In genomic region chr16:57758331-57759117, GRCh38 we compare ENCODE assay signal across 22 cellular contexts. TPM values are rescaled to one million over a fixed set of nuclear protein-coding genes. Genes with fewer than 3 reads are reported as not detected.
DNase-seq lines count a peak whose midpoint lies in the region; ATAC-seq, FAIRE-seq and TF ChIP-seq lines count a peak whose summit lies in the region.
"Had no signal": no experiment of that assay in that cellular context is flagged by ENCODE, and none has a peak within 500 bp of the region (broad histone marks: within the 10 kb centered on the region; RNA-seq: fewer than 3 reads in every experiment).

No MANE protein-coding gene starts in this region.

- H3K4me2 ChIP-seq in K562 (ENCODE audit: insufficient read depth, low read length): no peak overlapping the region
- no peak overlapping the region for H3K4me2 ChIP-seq in trophoblast cell (ENCODE audit: low read length)

- POLR2A ChIA-PET in K562 (lab: Yijun Ruan, JAX): interaction anchor here (0.6 kb wide), 2 partner anchors 194 to 339 kb away, joined by 3 read pairs; no protein-coding TSS in a partner anchor

- no peak for ATAC-seq in K562
- no peak for ATAC-seq in activated CD4-positive, CD25-positive, alpha-beta regulatory T cell treated with anti-CD3 and anti-CD28 coated beads, Interleukin-2, amount 50 U/mL, for 24 hours
- no peak for ATAC-seq in HG03565 (IDR thresholded peaks at IDR 0.05; ENCODE audit: unreplicated experiment)
- ATAC-seq: activated naive CD4-positive, alpha-beta T cell treated with anti-CD3 and anti-CD28 coated beads, Interleukin-2, amount 50 U/mL, for 72 hours; activated T-cell treated with anti-CD3 and anti-CD28 coated beads, Interleukin-2, amount 50 U/mL, for 72 hours; stimulated activated naive CD8-positive, alpha-beta T cell treated with anti-CD3 and anti-CD28 coated beads, Interleukin-15, Interleukin-2, amounts not matched to agents 100 U/mL and 50 U/mL, for 24 hours had no signal

- TF ChIP-seq POLR2A in K562 (conservative IDR thresholded peaks at IDR 0.05): no peak

- no peak overlapping the region for H3K14ac ChIP-seq in trophoblast cell (ENCODE audit: low read length)

- intact Hi-C loops in K562 (cut with micrococcal nuclease): no loop called here

- peak overlapping the region; percentile 18 for H3K9ac ChIP-seq in NT2/D1 (ENCODE audit: insufficient read length, low read depth)
- H3K9ac ChIP-seq in K562 (ENCODE audit: insufficient read depth in 1 of 2, low read depth in 2 of 2, low read length in 2 of 2): peak overlapping the region in 1 of 2 experiments; percentile 65; a peak in 1 of 4 replicates
- H3K9ac ChIP-seq in trophoblast cell (ENCODE audit: low read length): no peak overlapping the region

- peaks cover 91% of the 10 kb centered on the region for H3K36me3 ChIP-seq in NT2/D1 (ENCODE audit: insufficient read depth, insufficient read length, low read length)
- peaks cover 85% of the 10 kb centered on the region; the same call in 2 of the 3 replicates for H3K36me3 ChIP-seq in K562 (ENCODE audit: control insufficient read depth, insufficient read depth, low read length)
- H3K36me3 ChIP-seq in right atrium auricular region: peaks cover 45% of the 10 kb centered on the region
- H3K36me3 ChIP-seq in trophoblast cell (ENCODE audit: control insufficient read depth in 1 of 2, insufficient read depth in 2 of 2, low read length in 2 of 2): peaks cover 55 to 69% of the 10 kb centered on the region in 2 experiments
- H3K36me3 ChIP-seq in HAP-1 (replicated peaks): peaks cover 16% of the 10 kb centered on the region
- H3K36me3 ChIP-seq: prostate gland, transverse colon had no signal

- H2BK12ac ChIP-seq in trophoblast cell (ENCODE audit: low read length): peak overlapping the region; percentile 17

- peak overlapping the region; percentile 19 for H2BK120ac ChIP-seq in trophoblast cell (ENCODE audit: insufficient read depth, low read length, poor library complexity)

- no peaks in the 10 kb centered on the region for H3K27me3 ChIP-seq in NT2/D1 (ENCODE audit: insufficient read depth, insufficient read length)
- H3K27me3 ChIP-seq in K562 (ENCODE audit: control insufficient read depth in 2 of 2, insufficient read depth in 2 of 2, low read length in 2 of 2): no peaks in the 10 kb centered on the region
- H3K27me3 ChIP-seq in right atrium auricular region: no peaks in the 10 kb centered on the region
- H3K27me3 ChIP-seq in trophoblast cell (ENCODE audit: insufficient read depth, low read length): no peaks in the 10 kb centered on the region
- no peaks in the 10 kb centered on the region for H3K27me3 ChIP-seq in HAP-1 (ENCODE audit: low read depth)
- H3K27me3 ChIP-seq: transverse colon had no signal

- H2BK5ac ChIP-seq in trophoblast cell (ENCODE audit: low read depth, low read length, poor library complexity): peak overlapping the region; percentile 13

- TF ChIP-seq RAD21 in K562 (CRISPR knock-in tag; conservative IDR thresholded peaks at IDR 0.05 in 1 of 2, IDR thresholded peaks at IDR 0.05 in 1 of 2): no peak

- H4K8ac ChIP-seq in trophoblast cell (ENCODE audit: low read depth, low read length): no peak overlapping the region

- peaks cover 4% of the 10 kb centered on the region for H4K20me1 ChIP-seq in K562 (replicated peaks; ENCODE audit: control insufficient read depth, insufficient read depth, low read length)

- in situ Hi-C loops in K562 (cut with MboI): loop anchor here (10.0 kb wide), 1 partner anchor 246 kb away; the partner anchor contains the start of genes USB1 and ZNF319
- in situ Hi-C loops in HAP-1 (cut with MboI; ENCODE audit: low sequenced_read_pairs): no loop called here

- H3K79me1 ChIP-seq in trophoblast cell (ENCODE audit: low read length): peaks cover 3% of the 10 kb centered on the region

- CTCF ChIA-PET in K562 (lab: Yijun Ruan, JAX; ENCODE audit: low intra/inter-chr PET ratio): interaction anchor here (1.6 to 1.7 kb wide), 2 partner anchors 104 to 242 kb away, joined by 5 to 7 read pairs; partner anchors contain the start of genes USB1 and ZNF319

- no peak overlapping the region for H3K4me3 ChIP-seq in NT2/D1 (ENCODE audit: insufficient read length, low read depth)
- no peak overlapping the region for H3K4me3 ChIP-seq in K562
- no peak overlapping the region for H3K4me3 ChIP-seq in right atrium auricular region
- H3K4me3 ChIP-seq in trophoblast cell (ENCODE audit: low read depth, low read length): no peak overlapping the region
- H3K4me3 ChIP-seq in HAP-1: no peak overlapping the region
- H3K4me3 ChIP-seq: prostate gland, transverse colon had no signal

- H3K27ac ChIP-seq in K562 (ENCODE audit: extremely low read depth, low read depth, low read length): no peak overlapping the region
- peak overlapping the region; percentile 25 to 31 for H3K27ac ChIP-seq in right atrium auricular region
- no peak overlapping the region for H3K27ac ChIP-seq in trophoblast cell (ENCODE audit: low read depth, low read length)
- H3K27ac ChIP-seq: prostate gland, transverse colon had no signal

- DNase-seq in NT2/D1 (ENCODE audit: low read depth, low spot score): no peak
- DNase-seq in K562 (ENCODE audit: extremely low read depth in 1 of 4, low spot score in 3 of 4): no peak
- DNase-seq in right atrium auricular region (ENCODE audit: low spot score): no peak
- no peak for DNase-seq in trophoblast cell
- no peak for DNase-seq in HAP-1 (ENCODE audit: low spot score in 2 of 2)
- DNase-seq: activated CD4-positive, alpha-beta T cell treated with anti-CD3 and anti-CD28 coated beads for 4 hours; activated T-cell treated with anti-CD3 and anti-CD28 coated beads, Interleukin-2, amount 50 U/mL, for 72 hours; DND-41; H7; Kasumi-1; midbrain; NCI-H1105; NCI-H2081; RPMI8226; stimulated activated CD4-positive, alpha-beta T cell treated with anti-CD3 and anti-CD28 coated beads, Interleukin-2, amount 100 ng/mL, for 24 hours; stimulated activated naive CD8-positive, alpha-beta T cell treated with anti-CD3 and anti-CD28 coated beads, Interleukin-15, Interleukin-2, amounts not matched to agents 100 U/mL and 50 U/mL, for 24 hours; transverse colon had no signal

- H3K9me3 ChIP-seq in NT2/D1 (ENCODE audit: insufficient read depth, low read length) (no peaks in the 10 kb centered on the region), K562 (replicated peaks; ENCODE audit: control insufficient read depth, insufficient read depth, low read depth, low read length) (no peaks in the 10 kb centered on the region), right atrium auricular region (no peaks in the 10 kb centered on the region), trophoblast cell (ENCODE audit: insufficient read depth, low read depth, low read length) (no peaks in the 10 kb centered on the region), HAP-1 (no peaks in the 10 kb centered on the region)
- H3K9me3 ChIP-seq: prostate gland, transverse colon had no signal

- 84% methylated on average over 26 of the region's 33 CpGs for WGBS in K562 (ENCODE audit: insufficient coverage, low coverage, missing lambda C conversion rate)
- WGBS in trophoblast cell (ENCODE audit: extremely low coverage, insufficient coverage, insufficient read length): no CpG with 5 or more reads among the region's 33 CpGs

- H3K79me2 ChIP-seq in K562 (ENCODE audit: control insufficient read depth, insufficient read depth, low read length) (no peaks in the 10 kb centered on the region), trophoblast cell (ENCODE audit: control insufficient read depth, insufficient read depth, low read length, poor library complexity) (no peaks in the 10 kb centered on the region)

- TF ChIP-seq EP300 in K562 (IDR thresholded peaks at IDR 0.05; ENCODE audit: low read length): no peak

- no peaks in the 10 kb centered on the region for H3K9me1 ChIP-seq in K562 (ENCODE audit: control insufficient read depth, insufficient read depth, low read length)

- TF ChIP-seq CTCF in K562 (IDR thresholded peaks at IDR 0.05 in 2 of 3, conservative IDR thresholded peaks at IDR 0.05 in 1 of 3; ENCODE audit: insufficient read depth in 2 of 3, low read depth in 1 of 3, low read length in 3 of 3) (no peak), right atrium auricular region (IDR thresholded peaks at IDR 0.05) (no peak)

- no peak overlapping the region for H3K4ac ChIP-seq in trophoblast cell (ENCODE audit: low read depth, low read length)

- H4K12ac ChIP-seq in trophoblast cell (ENCODE audit: low read depth, low read length): no peak overlapping the region

- H4K91ac ChIP-seq in trophoblast cell (ENCODE audit: low read depth, low read length): peak overlapping the region; percentile 22

- H3K23ac ChIP-seq in trophoblast cell (ENCODE audit: low read length): no peak overlapping the region

- H3K4me1 ChIP-seq in NT2/D1 (ENCODE audit: insufficient read depth, insufficient read length) (peaks cover 38% of the 10 kb centered on the region), K562 (replicated peaks in 1 of 2; ENCODE audit: control insufficient read depth in 2 of 2, insufficient read depth in 2 of 2, low read length in 2 of 2) (peaks cover 0 to 56% of the 10 kb centered on the region in 2 experiments; a peak in 3 of 5 replicates), right atrium auricular region (peaks cover 0 to 17% of the 10 kb centered on the region in 2 donors), trophoblast cell (ENCODE audit: control insufficient read depth in 1 of 2, insufficient read depth in 2 of 2, low read length in 2 of 2) (peaks cover 23 to 27% of the 10 kb centered on the region in 2 experiments), HAP-1 (no peaks in the 10 kb centered on the region)
- H3K4me1 ChIP-seq: prostate gland, transverse colon had no signal

- H2AFZ ChIP-seq in K562 (ENCODE audit: low read depth, low read length) (no peak overlapping the region), trophoblast cell (ENCODE audit: insufficient read depth, low read length, poor library complexity) (no peak overlapping the region)

- H2AK5ac ChIP-seq in trophoblast cell (ENCODE audit: low read length): no peak overlapping the region

- no peak for FAIRE-seq in K562 (lab: Jason Lieb, UNC)
- FAIRE-seq: HTR-8/SVneo had no signal

- BruUV-seq in K562 (replicated peaks; lab: Mats Ljungman, UMichigan): TSS peak; percentile 75

- H3K18ac ChIP-seq in trophoblast cell (ENCODE audit: low read length): peak overlapping the region; percentile 39

RNA-seq across cellular contexts. Expression of gene KATNB1, which starts 23.0 kb away (rescaled TPM):
- 32.2 and 108 TPM in 2 replicates for total RNA-seq in K562 (2011; cell fraction: chromatin; rRNA removed; ENCODE audit: low replicate concordance)
- 85.9 and 107 TPM in 2 replicates for total RNA-seq in K562 (2011; cell fraction: nucleolus; rRNA removed)
- 35.6 and 47.7 TPM in 2 replicates for total RNA-seq in K562 (2011; cell fraction: nucleoplasm; rRNA removed)
- 41.7 and 49.9 TPM in 2 replicates for total RNA-seq in K562 (2014; rRNA removed)
- total RNA-seq in K562 (2014; rRNA removed; fragmentation: Illumina TruSeq; extraction: Trizol): 11.0 and 12.4 TPM in 2 replicates
- total RNA-seq in K562 (2015; rRNA removed; fragmentation: Illumina TruSeq; extraction: Trizol): 16.2 and 19.2 TPM in 2 replicates
- total RNA-seq in K562 (2021): 50.2 and 52.6 TPM in 2 replicates
- 21.9 and 35.8 TPM in 2 replicates for polyA plus RNA-seq in K562 (2011; rRNA removed)
- polyA plus RNA-seq in K562 (2011; cell fraction: cytosol; rRNA removed): 23.3 and 42.8 TPM in 2 replicates
- 157 and 196 TPM in 2 replicates for polyA plus RNA-seq in K562 (2011; cell fraction: nucleus; rRNA removed)
- 32.5 and 46.3 TPM in 2 replicates for polyA plus RNA-seq in K562 (2012)
- 34.2 and 55.7 TPM in 2 replicates for polyA plus RNA-seq in K562 (2014; fragmentation: Illumina TruSeq; extraction: Trizol)
- polyA plus RNA-seq in K562 (2014; fragmentation: Nextera tagmentation; extraction: Ambion mirVana): 1 to 10 TPM; 1.2 to 2.6 TPM
- 39.6 and 48.0 TPM in 2 replicates for polyA plus RNA-seq in K562 (2014; rRNA removed)
- 9.4 and 10.4 TPM in 2 replicates for polyA minus RNA-seq in K562 (2011; rRNA and poly(A)+ RNA removed)
- polyA minus RNA-seq in K562 (2011; cell fraction: cytosol; rRNA and poly(A)+ RNA removed): 17.7 and 29.2 TPM in 2 replicates
- 35.1 and 38.8 TPM in 2 replicates for polyA minus RNA-seq in K562 (2011; cell fraction: nucleus; rRNA and poly(A)+ RNA removed)
- total RNA-seq in right atrium auricular region: 10 to 100 TPM; 11.7 TPM
- polyA plus RNA-seq in trophoblast cell (2013): 7.0 and 7.9 TPM in 2 replicates

RNA-seq across cellular contexts. Expression of gene KIFC3, which starts 43.8 kb away (rescaled TPM):
- 164 and 411 TPM in 2 replicates for total RNA-seq in K562 (2011; cell fraction: chromatin; rRNA removed; ENCODE audit: low replicate concordance)
- total RNA-seq in K562 (2011; cell fraction: nucleolus; rRNA removed): 182 and 194 TPM in 2 replicates
- total RNA-seq in K562 (2011; cell fraction: nucleoplasm; rRNA removed): 159 and 191 TPM in 2 replicates
- total RNA-seq in K562 (2014; rRNA removed): 103 and 106 TPM in 2 replicates
- total RNA-seq in K562 (2014; rRNA removed; fragmentation: Illumina TruSeq; extraction: Trizol): 19.0 and 22.9 TPM in 2 replicates
- 26.2 and 28.4 TPM in 2 replicates for total RNA-seq in K562 (2015; rRNA removed; fragmentation: Illumina TruSeq; extraction: Trizol)
- total RNA-seq in K562 (2021): 94.5 and 105 TPM in 2 replicates
- polyA plus RNA-seq in K562 (2011; rRNA removed): 53.3 and 63.5 TPM in 2 replicates
- polyA plus RNA-seq in K562 (2011; cell fraction: cytosol; rRNA removed): 55.1 and 112 TPM in 2 replicates
- 117 and 212 TPM in 2 replicates for polyA plus RNA-seq in K562 (2011; cell fraction: nucleus; rRNA removed)
- polyA plus RNA-seq in K562 (2012): 52.0 and 117 TPM in 2 replicates
- polyA plus RNA-seq in K562 (2014; fragmentation: Illumina TruSeq; extraction: Trizol): 20.2 and 47.1 TPM in 2 replicates
- under 1 TPM; 0.23 to 0.96 TPM for polyA plus RNA-seq in K562 (2014; fragmentation: Nextera tagmentation; extraction: Ambion mirVana)
- 78.1 and 80.3 TPM in 2 replicates for polyA plus RNA-seq in K562 (2014; rRNA removed)
- polyA minus RNA-seq in K562 (2011; rRNA and poly(A)+ RNA removed): 30.1 and 42.3 TPM in 2 replicates
- polyA minus RNA-seq in K562 (2011; cell fraction: cytosol; rRNA and poly(A)+ RNA removed): 44.9 and 52.3 TPM in 2 replicates
- 83.2 and 86.6 TPM in 2 replicates for polyA minus RNA-seq in K562 (2011; cell fraction: nucleus; rRNA and poly(A)+ RNA removed)
- total RNA-seq in right atrium auricular region: 10 to 100 TPM; 40.6 to 59.5 TPM
- polyA plus RNA-seq in trophoblast cell (2013): 14.9 and 15.9 TPM in 2 replicates

Comparison
In these comparisons a context has a peak if more than half of its experiments do, and no peak if none do; other contexts are left out.
1. H3K27ac ChIP-seq: peak in right atrium auricular region (2 of 2); none in K562 (single experiment) and trophoblast cell (single experiment).